Comparison of ENCODE assay signal across 10 cellular contexts in the genomic region with DNA sequence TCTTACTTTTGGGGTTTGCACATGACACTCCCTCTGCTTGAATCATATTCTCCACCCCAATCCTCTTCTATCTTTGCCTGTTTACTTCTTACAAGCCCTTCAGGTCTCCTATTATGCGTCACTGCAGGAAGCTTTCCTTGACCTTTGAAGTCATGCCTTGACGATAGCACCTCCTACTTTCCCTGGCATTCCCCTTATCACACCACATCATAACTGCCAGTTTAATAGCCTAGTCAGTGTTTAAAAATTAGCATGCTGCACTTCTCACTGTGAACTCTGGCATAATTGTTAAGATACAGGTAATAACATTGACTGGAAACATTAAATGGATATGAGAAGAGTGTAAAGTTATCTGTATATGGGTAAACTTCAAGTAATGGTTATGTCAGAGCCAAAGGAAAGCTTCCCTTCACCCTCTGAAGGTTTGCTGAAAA.
DNase-seq lines count a peak whose midpoint lies in the region; ATAC-seq and TF ChIP-seq lines count a peak whose summit lies in the region.
"Had no signal": no experiment of that assay in that cellular context is flagged by ENCODE, and none has a peak within 500 bp of the region (broad histone marks: within the 10 kb centered on the region; RNA-seq: fewer than 3 reads in every experiment).

No MANE protein-coding gene starts in this region.

- peaks cover 14% of the 10 kb centered on the region for H3K4me1 Mint-ChIP-seq in activated T-cell treated with anti-CD3 and anti-CD28 coated beads, Interleukin-2, amount 50 U/mL, for 24 hours (ENCODE audit: low read depth)
- peaks cover 10% of the 10 kb centered on the region for H3K4me1 Mint-ChIP-seq in stimulated activated effector memory CD8-positive, alpha-beta T cell treated with anti-CD3 and anti-CD28 coated beads, Interleukin-12 subunit alpha, Interleukin-12 subunit beta, amount 100 ng/mL, for 72 hours

- H3K4me3 Mint-ChIP-seq in activated T-cell treated with anti-CD3 and anti-CD28 coated beads, Interleukin-2, amount 50 U/mL, for 24 hours, result no peak overlapping the region
- no peak overlapping the region for H3K4me3 Mint-ChIP-seq in stimulated activated effector memory CD8-positive, alpha-beta T cell treated with anti-CD3 and anti-CD28 coated beads, Interleukin-12 subunit alpha, Interleukin-12 subunit beta, amount 100 ng/mL, for 72 hours

- TF ChIP-seq CTCF in epithelial cell of esophagus (IDR thresholded peaks at IDR 0.05; ENCODE audit: insufficient read depth, low read depth, low read length, missing control alignments) (no peak), GM10266 (IDR thresholded peaks at IDR 0.05; ENCODE audit: control insufficient read depth, insufficient read depth, low read depth, missing control alignments) (no peak)

- H3K27me3 Mint-ChIP-seq in activated T-cell treated with anti-CD3 and anti-CD28 coated beads, Interleukin-2, amount 50 U/mL, for 24 hours, result no peaks in the 10 kb centered on the region

- H3K27ac Mint-ChIP-seq in activated T-cell treated with anti-CD3 and anti-CD28 coated beads, Interleukin-2, amount 50 U/mL, for 24 hours, result peak overlapping the region; percentile 58
- H3K27ac Mint-ChIP-seq in stimulated activated effector memory CD8-positive, alpha-beta T cell treated with anti-CD3 and anti-CD28 coated beads, Interleukin-12 subunit alpha, Interleukin-12 subunit beta, amount 100 ng/mL, for 72 hours, result peak overlapping the region; percentile 2

- H3K4me3 ChIP-seq in epithelial cell of esophagus (ENCODE audit: low read length), result no peak overlapping the region
- H3K4me3 ChIP-seq: BLaER1 had no signal

- no peak for DNase-seq in activated T-cell treated with anti-CD3 and anti-CD28 coated beads, Interleukin-2, amount 50 U/mL, for 24 hours
- no peak for DNase-seq in activated T-cell treated with anti-CD3 and anti-CD28 coated beads for 4 hours
- peak; percentile 66 for DNase-seq in SW480 (ENCODE audit: low spot score)
- DNase-seq in epithelial cell of esophagus (ENCODE audit: low read depth), result peak; percentile 89
- DNase-seq in stimulated activated effector memory CD8-positive, alpha-beta T cell treated with anti-CD3 and anti-CD28 coated beads, Interleukin-12 subunit alpha, Interleukin-12 subunit beta, amount 100 ng/mL, for 72 hours (ENCODE audit: low spot score in 2 of 2), result no peak
- no peak for DNase-seq in GM10266 (ENCODE audit: extremely low spot score)
- DNase-seq in NCI-H1417 treated with DMSO at 0.1 percent for 48 hours (lab: John Stamatoyannopoulos, UW), result no peak
- DNase-seq: aorta had no signal

- no peaks in the 10 kb centered on the region for H3K9me3 Mint-ChIP-seq in activated T-cell treated with anti-CD3 and anti-CD28 coated beads, Interleukin-2, amount 50 U/mL, for 24 hours
- no peaks in the 10 kb centered on the region for H3K9me3 Mint-ChIP-seq in stimulated activated effector memory CD8-positive, alpha-beta T cell treated with anti-CD3 and anti-CD28 coated beads, Interleukin-12 subunit alpha, Interleukin-12 subunit beta, amount 100 ng/mL, for 72 hours

- ATAC-seq in stimulated activated effector memory CD8-positive, alpha-beta T cell treated with anti-CD3 and anti-CD28 coated beads, Interleukin-12 subunit alpha, Interleukin-12 subunit beta, amount 100 ng/mL, for 72 hours, result peak; percentile 98
- ATAC-seq in HG03039 (IDR thresholded peaks at IDR 0.05; ENCODE audit: unreplicated experiment), result no peak

- H3K36me3 Mint-ChIP-seq in activated T-cell treated with anti-CD3 and anti-CD28 coated beads, Interleukin-2, amount 50 U/mL, for 24 hours (ENCODE audit: low read depth), result no peaks in the 10 kb centered on the region
- H3K36me3 Mint-ChIP-seq in stimulated activated effector memory CD8-positive, alpha-beta T cell treated with anti-CD3 and anti-CD28 coated beads, Interleukin-12 subunit alpha, Interleukin-12 subunit beta, amount 100 ng/mL, for 72 hours, result no peaks in the 10 kb centered on the region

Comparison
In these comparisons a context has a peak if more than half of its experiments do, and no peak if none do; other contexts are left out.
1. DNase-seq: peak in SW480 (single experiment) and epithelial cell of esophagus (single experiment); none in activated T-cell treated with anti-CD3 and anti-CD28 coated beads, Interleukin-2, amount 50 U/mL, for 24 hours (single experiment), activated T-cell treated with anti-CD3 and anti-CD28 coated beads for 4 hours (single experiment), stimulated activated effector memory CD8-positive, alpha-beta T cell treated with anti-CD3 and anti-CD28 coated beads, Interleukin-12 subunit alpha, Interleukin-12 subunit beta, amount 100 ng/mL, for 72 hours (0 of 2), GM10266 (single experiment) and NCI-H1417 treated with DMSO at 0.1 percent for 48 hours (single experiment).